In genomic region chr13:109251958-109252357, GRCh38 we compare ENCODE assay signal across 19 cellular contexts.
"Had no signal": no experiment of that assay in that cellular context is flagged by ENCODE, and none has a peak within 500 bp of the region (broad histone marks: within the 10 kb centered on the region; RNA-seq: fewer than 3 reads in every experiment).

No MANE protein-coding gene starts in this region.

- H3K4me1 ChIP-seq: gastroesophageal sphincter, tibial nerve had no signal

- H3K27me3 ChIP-seq: brain microvascular endothelial cell, gastroesophageal sphincter, heart right ventricle, tibial nerve, vagina had no signal

- DNase-seq: activated CD4-positive, alpha-beta memory T cell treated with anti-CD3 and anti-CD28 coated beads, Interleukin-2, amount 10 ng/mL, durations not matched to agents 7 days and 5 days; activated CD4-positive, alpha-beta T cell treated with anti-CD3 and anti-CD28 coated beads for 4 hours; activated gamma-delta T cell; activated T-cell treated with anti-CD3 and anti-CD28 coated beads, Interleukin-2, amount 50 U/mL, for 48 hours; brain microvascular endothelial cell; effector CD8-positive, alpha-beta T cell; heart right ventricle; mucosa of descending colon; naive thymus-derived CD4-positive, alpha-beta T cell; stimulated activated CD4-positive, alpha-beta T cell treated with anti-CD3 and anti-CD28 coated beads, Interleukin-4, amount 100 ng/mL, for 24 hours; stimulated activated naive CD4-positive, alpha-beta T cell; T-helper 17 cell had no signal

- H3K9me3 ChIP-seq: mucosa of descending colon, vagina had no signal

- H3K4me3 Mint-ChIP-seq: activated CD4-positive, alpha-beta memory T cell treated with anti-CD3 and anti-CD28 coated beads, Interleukin-2, amount 10 ng/mL, durations not matched to agents 7 days and 5 days; activated naive CD8-positive, alpha-beta T cell; memory B cell; naive thymus-derived CD4-positive, alpha-beta T cell; T-helper 17 cell; WTC11 had no signal

- H3K36me3 ChIP-seq: brain microvascular endothelial cell, gastroesophageal sphincter, heart right ventricle, tibial nerve, vagina had no signal

- ATAC-seq: gastroesophageal sphincter; heart right ventricle; left lobe of liver; mucosa of descending colon; naive thymus-derived CD4-positive, alpha-beta T cell; T-helper 17 cell; WTC11 had no signal

- H3K36me3 Mint-ChIP-seq: activated naive CD8-positive, alpha-beta T cell; naive thymus-derived CD4-positive, alpha-beta T cell had no signal

- H3K4me3 ChIP-seq: gastroesophageal sphincter, heart right ventricle, mucosa of descending colon, tibial nerve, vagina had no signal

- H3K27ac ChIP-seq: brain microvascular endothelial cell, gastroesophageal sphincter, heart right ventricle, tibial nerve, vagina had no signal

- H3K27ac Mint-ChIP-seq: activated CD4-positive, alpha-beta memory T cell treated with anti-CD3 and anti-CD28 coated beads, Interleukin-2, amount 10 ng/mL, durations not matched to agents 7 days and 5 days; activated naive CD8-positive, alpha-beta T cell; memory B cell; naive thymus-derived CD4-positive, alpha-beta T cell; T-helper 17 cell; WTC11 had no signal

- H3K4me1 Mint-ChIP-seq: activated CD4-positive, alpha-beta memory T cell treated with anti-CD3 and anti-CD28 coated beads, Interleukin-2, amount 10 ng/mL, durations not matched to agents 7 days and 5 days; memory B cell; naive thymus-derived CD4-positive, alpha-beta T cell; T-helper 17 cell had no signal

- H3K9me3 Mint-ChIP-seq: activated CD4-positive, alpha-beta memory T cell treated with anti-CD3 and anti-CD28 coated beads, Interleukin-2, amount 10 ng/mL, durations not matched to agents 7 days and 5 days had no signal
